In genomic region chr1:226940029-226940805, GRCh38 we compare ENCODE assay signal across 1 cellular context.
TF ChIP-seq lines count a peak whose summit lies in the region.

Gene COQ8A (plus strand): TSS chr1:226940294. CDS start chr1:226961386, 21,092 bp downstream.

TF ChIP-seq in K562, 482 proteins besides CTCF, POLR2A, EP300 and RAD21 (continued from another document and continues in another):
- TF ChIP-seq ZNF318 (IDR thresholded peaks at IDR 0.05; ENCODE audit: borderline replicate concordance in 1 of 2, low read depth in 1 of 2) (no peak), NCOR1 (IDR thresholded peaks at IDR 0.05) (no peak), NFXL1 (CRISPR knock-in tag; IDR thresholded peaks at IDR 0.05) (no peak), GATA2 (CRISPR knock-in tag; IDR thresholded peaks at IDR 0.05) (no peak), XRCC4 (IDR thresholded peaks at IDR 0.05; ENCODE audit: extremely low read depth, insufficient read depth, insufficient read length) (no peak), SPI1 (IDR thresholded peaks at IDR 0.05; ENCODE audit: borderline replicate concordance, low read depth, low read length) (peak; percentile 83), ZNF77 (CRISPR knock-in tag; IDR thresholded peaks at IDR 0.05) (no peak), TCF3 (CRISPR knock-in tag; IDR thresholded peaks at IDR 0.05) (no peak), KAT2B (IDR thresholded peaks at IDR 0.05; ENCODE audit: low read depth, low read length) (no peak), RFX7 (CRISPR knock-in tag; IDR thresholded peaks at IDR 0.05) (no peak), ZNF24 (IDR thresholded peaks at IDR 0.05) (no peak), ZNF184 (CRISPR knock-in tag; IDR thresholded peaks at IDR 0.05) (no peak), FOXA3 (CRISPR knock-in tag; conservative IDR thresholded peaks at IDR 0.05 in 1 of 2, IDR thresholded peaks at IDR 0.05 in 1 of 2) (peak; percentile 38 to 89), HLTF (IDR thresholded peaks at IDR 0.05) (no peak), SP2 (IDR thresholded peaks at IDR 0.05; ENCODE audit: extremely low read depth, low read depth, low read length, poor library complexity, severe bottlenecking) (peak; percentile 93), DNMT1 (IDR thresholded peaks at IDR 0.05) (no peak), ZFX (CRISPR knock-in tag; IDR thresholded peaks at IDR 0.05) (peak; percentile 81), THRB (CRISPR knock-in tag; conservative IDR thresholded peaks at IDR 0.05) (no peak), RAD51 (IDR thresholded peaks at IDR 0.05; ENCODE audit: borderline replicate concordance, low read depth) (peak; percentile 28; the same call in 1 of the 2 replicates), ILK (tag; IDR thresholded peaks at IDR 0.05; ENCODE audit: borderline replicate concordance, low read depth) (no peak), BCL6 (CRISPR knock-in tag; IDR thresholded peaks at IDR 0.05) (no peak), RBM15 (IDR thresholded peaks at IDR 0.05; ENCODE audit: insufficient read depth, low read length) (no peak), ZNF589 (CRISPR knock-in tag; IDR thresholded peaks at IDR 0.05; ENCODE audit: low read depth) (no peak), TARDBP (IDR thresholded peaks at IDR 0.05) (no peak), NR2F6 (CRISPR knock-in tag; IDR thresholded peaks at IDR 0.05) (no peak), HCFC1 (IDR thresholded peaks at IDR 0.05; ENCODE audit: low read depth, low read length) (0 out of 2 replicates have a peak, but pooled peaks have one; percentile 26), ZNF175 (CRISPR knock-in tag; IDR thresholded peaks at IDR 0.05; ENCODE audit: low read depth) (no peak), NFRKB (IDR thresholded peaks at IDR 0.05; ENCODE audit: low read depth) (no peak), GABPA (tag; conservative IDR thresholded peaks at IDR 0.05; ENCODE audit: low read depth) (0 out of 2 replicates have a peak, but pooled peaks have one; percentile 25), ETV1 (tag; conservative IDR thresholded peaks at IDR 0.05; ENCODE audit: low read depth) (0 out of 2 replicates have a peak, but pooled peaks have one; percentile 6), NFE2L1 (tag; IDR thresholded peaks at IDR 0.05; ENCODE audit: borderline replicate concordance, low read depth) (no peak), BRCA1 (IDR thresholded peaks at IDR 0.05) (no peak), BRCA1 (CRISPR knock-in tag; IDR thresholded peaks at IDR 0.05) (no peak), MTA1 (IDR thresholded peaks at IDR 0.05; ENCODE audit: borderline replicate concordance) (no peak), PKNOX1 (IDR thresholded peaks at IDR 0.05) (peak; percentile 66), PHB2 (IDR thresholded peaks at IDR 0.05; ENCODE audit: low read depth) (no peak), SMAD3 (CRISPR knock-in tag; conservative IDR thresholded peaks at IDR 0.05) (0 out of 2 replicates have a peak, but pooled peaks have one; percentile 29), STAT5A (IDR thresholded peaks at IDR 0.05; ENCODE audit: borderline replicate concordance, low read length) (no peak), SMAD2 (IDR thresholded peaks at IDR 0.05; ENCODE audit: low read depth, low read length) (no peak), USF1 (CRISPR knock-in tag; IDR thresholded peaks at IDR 0.05) (peak; percentile 78), ZNF263 (CRISPR knock-in tag; IDR thresholded peaks at IDR 0.05; ENCODE audit: borderline replicate concordance) (peak; percentile 83; the same call in 1 of the 2 replicates), UBTF (IDR thresholded peaks at IDR 0.05; ENCODE audit: borderline replicate concordance in 1 of 2, low read depth in 2 of 2, low read length in 2 of 2) (no peak), ZNF280B (CRISPR knock-in tag; IDR thresholded peaks at IDR 0.05) (no peak), AFF1 (IDR thresholded peaks at IDR 0.05; ENCODE audit: low read depth in 1 of 2, partially characterized antibody in 2 of 2) (no peak), ZNF707 (CRISPR knock-in tag; conservative IDR thresholded peaks at IDR 0.05) (no peak), OTX1 (CRISPR knock-in tag; IDR thresholded peaks at IDR 0.05) (no peak), SETDB1 (IDR thresholded peaks at IDR 0.05; ENCODE audit: low read length) (peak; percentile 19)
